18 cellular contexts compared by ENCODE assay signal in genomic region chr12:120222288-120222832, GRCh38.
"Had no signal": no experiment of that assay in that cellular context is flagged by ENCODE, and none has a peak within 500 bp of the region (broad histone marks: within the 10 kb centered on the region; RNA-seq: fewer than 3 reads in every experiment).

No MANE protein-coding gene starts in this region.

- H3K4me3 Mint-ChIP-seq: memory B cell had no signal

- H3K9me3 Mint-ChIP-seq: activated T-cell treated with anti-CD3 and anti-CD28 coated beads, Interleukin-2, amount 50 U/mL, for 72 hours; memory B cell; naive B cell had no signal

- H3K4me3 ChIP-seq: coronary artery, esophagus muscularis mucosa, gastroesophageal sphincter, mucosa of descending colon, thyroid gland had no signal

- ATAC-seq: activated T-cell treated with anti-CD3 and anti-CD28 coated beads, Interleukin-2, amount 50 U/mL, for 72 hours; gastroesophageal sphincter; mucosa of descending colon had no signal

- H3K27ac ChIP-seq: brain microvascular endothelial cell, coronary artery, thyroid gland had no signal

- DNase-seq: activated CD4-positive, CD25-positive, alpha-beta regulatory T cell treated with anti-CD3 and anti-CD28 coated beads, Interleukin-2, amount 50 U/mL, for 72 hours; activated CD8-positive, alpha-beta memory T cell treated with anti-CD3 and anti-CD28 coated beads for 24 hours; activated CD8-positive, alpha-beta memory T cell treated with anti-CD3 and anti-CD28 coated beads, Interleukin-2, amount 50 U/mL, for 48 hours; activated gamma-delta T cell; activated T-cell treated with anti-CD3 and anti-CD28 coated beads, Interleukin-2, amount 50 U/mL, for 72 hours; brain microvascular endothelial cell; central memory CD4-positive, alpha-beta T cell; effector CD4-positive, alpha-beta T cell; mucosa of descending colon; naive B cell; nucleus accumbens; retina; stimulated activated naive CD4-positive, alpha-beta T cell treated with Interleukin-2 at 50 U/mL for 16 hours; thyroid gland had no signal

- H3K27me3 ChIP-seq: brain microvascular endothelial cell, esophagus muscularis mucosa, gastroesophageal sphincter, thyroid gland had no signal

- H3K9me3 ChIP-seq: esophagus muscularis mucosa, gastroesophageal sphincter, mucosa of descending colon, thyroid gland had no signal

- H3K36me3 Mint-ChIP-seq: memory B cell, naive B cell had no signal

- H3K27ac Mint-ChIP-seq: activated T-cell treated with anti-CD3 and anti-CD28 coated beads, Interleukin-2, amount 50 U/mL, for 72 hours; memory B cell; naive B cell had no signal
